In the genomic region with DNA sequence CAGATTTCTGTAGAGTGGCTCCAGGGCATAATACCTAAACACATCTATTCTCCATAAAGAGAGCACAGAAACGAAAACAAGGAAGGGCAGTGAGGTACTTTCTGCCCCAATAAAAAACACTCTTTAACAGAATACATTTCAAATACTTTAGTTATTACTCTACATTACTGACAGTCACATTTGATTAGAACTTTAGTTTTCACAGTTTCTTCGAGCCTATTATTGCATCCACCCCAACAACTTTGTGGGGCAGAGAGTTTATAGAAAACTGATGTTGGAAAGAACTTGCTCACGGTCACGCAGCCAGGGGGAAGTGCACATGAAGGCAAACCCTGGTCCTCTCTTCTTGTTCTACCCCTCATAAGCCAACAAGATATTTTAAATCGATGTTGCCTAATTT, we compare ENCODE assay signal across 23 cellular contexts. TPM values are rescaled to one million over a fixed set of nuclear protein-coding genes. Genes with fewer than 3 reads are reported as not detected.
"Had no signal": no experiment of that assay in that cellular context is flagged by ENCODE, and none has a peak within 500 bp of the region (broad histone marks: within the 10 kb centered on the region; RNA-seq: fewer than 3 reads in every experiment).

No MANE protein-coding gene starts in this region.

- H3K4me3 Mint-ChIP-seq: naive thymus-derived CD8-positive, alpha-beta T cell; neural crest cell had no signal

- H3K4me1 ChIP-seq: right atrium auricular region, sigmoid colon had no signal

- H3K4me1 Mint-ChIP-seq: neural crest cell had no signal

- H3K27me3 Mint-ChIP-seq: naive thymus-derived CD8-positive, alpha-beta T cell had no signal

- H3K9me3 ChIP-seq: mucosa of descending colon, right atrium auricular region, sigmoid colon had no signal

- H3K9me3 Mint-ChIP-seq: naive thymus-derived CD8-positive, alpha-beta T cell; neural crest cell had no signal

- H3K4me3 ChIP-seq: heart left ventricle, mucosa of descending colon, right atrium auricular region, sigmoid colon, skin epidermis had no signal

- DNase-seq: effector memory CD4-positive, alpha-beta T cell; heart left ventricle; hippocampal formation; left colon; mesendoderm; mucosa of descending colon; naive thymus-derived CD8-positive, alpha-beta T cell; posterior cingulate gyrus; sigmoid colon; stimulated activated CD4-positive, alpha-beta T cell treated with anti-CD3 and anti-CD28 coated beads, Interleukin-2, amount 100 ng/mL, for 24 hours; stimulated activated CD4-positive, alpha-beta T cell treated with anti-CD3 and anti-CD28 coated beads, Interleukin-4, amount 100 ng/mL, for 4 hours; stimulated activated naive CD4-positive, alpha-beta T cell; trophoblast cell had no signal

- H3K27me3 ChIP-seq: heart left ventricle, right atrium auricular region, sigmoid colon had no signal

- H3K27ac ChIP-seq: heart left ventricle, right atrium auricular region, sigmoid colon, skin epidermis had no signal

- ATAC-seq: esophagus mucosa; heart left ventricle; left colon; mucosa of descending colon; naive thymus-derived CD8-positive, alpha-beta T cell had no signal

RNA-seq across cellular contexts. Expression of gene PLA2G4F, which starts 42.7 kb away (rescaled TPM):
- total RNA-seq: fibroblast of lung; frontal cortex; glomerular endothelial cell; liver; lung microvascular endothelial cell; naive thymus-derived CD8-positive, alpha-beta T cell; neural crest cell; osteocyte had no signal
- polyA plus RNA-seq: fibroblast of lung, liver had no signal
